Comparison of ENCODE assay signal across 1 cellular context in the genomic region with DNA sequence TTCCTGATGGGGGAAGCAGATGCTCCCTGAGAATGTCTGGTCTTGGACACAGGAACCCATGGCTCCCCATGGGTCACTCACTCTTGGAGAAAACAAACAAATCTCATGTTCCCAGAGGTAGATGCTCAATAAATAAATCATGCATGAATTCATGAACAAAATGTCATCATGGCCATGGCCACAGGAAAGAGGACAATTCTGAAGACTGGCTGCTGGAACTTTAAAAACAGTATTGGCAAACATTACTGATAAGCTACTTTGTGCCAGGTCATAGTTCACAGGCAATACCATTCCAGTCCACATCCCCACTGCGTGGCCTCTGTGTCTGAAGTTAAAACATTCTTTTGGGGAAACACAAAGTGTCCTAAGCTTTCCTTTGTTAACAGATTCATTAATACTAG.
TF ChIP-seq lines count a peak whose summit lies in the region.

No MANE protein-coding gene starts in this region.

TF ChIP-seq in HepG2, 621 proteins besides CTCF, POLR2A, EP300 and RAD21 (continued from another document and continues in another):
- TF ChIP-seq, protein P1, sequence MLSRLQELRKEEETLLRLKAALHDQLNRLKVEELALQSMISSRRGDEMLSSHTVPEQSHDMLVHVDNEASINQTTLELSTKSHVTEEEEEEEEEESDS (CRISPR knock-in tag; IDR thresholded peaks at IDR 0.05; ENCODE audit: borderline replicate concordance): no peak
- TF ChIP-seq ZNF24 (IDR thresholded peaks at IDR 0.05) (no peak), ZNF713 (CRISPR knock-in tag; IDR thresholded peaks at IDR 0.05) (no peak), RFXAP (CRISPR knock-in tag; IDR thresholded peaks at IDR 0.05; ENCODE audit: borderline replicate concordance) (no peak), RBM39 (IDR thresholded peaks at IDR 0.05; ENCODE audit: low read depth, low read length, poor library complexity, severe bottlenecking) (no peak), TFDP2 (CRISPR knock-in tag; IDR thresholded peaks at IDR 0.05) (no peak), KLF12 (CRISPR knock-in tag; IDR thresholded peaks at IDR 0.05; ENCODE audit: borderline replicate concordance) (no peak), NPAS2 (CRISPR knock-in tag; IDR thresholded peaks at IDR 0.05; ENCODE audit: borderline replicate concordance) (no peak), HOXA9 (CRISPR knock-in tag; IDR thresholded peaks at IDR 0.05; ENCODE audit: borderline replicate concordance) (no peak), IRF2 (CRISPR knock-in tag; IDR thresholded peaks at IDR 0.05) (peak; percentile 68; the same call in 1 of the 2 replicates), HOMEZ (CRISPR knock-in tag; IDR thresholded peaks at IDR 0.05; ENCODE audit: low read depth) (no peak), SYNCRIP (IDR thresholded peaks at IDR 0.05; ENCODE audit: insufficient read depth, low read depth, low read length) (no peak), ZNF256 (CRISPR knock-in tag; conservative IDR thresholded peaks at IDR 0.05) (no peak), ZNF441 (CRISPR knock-in tag; IDR thresholded peaks at IDR 0.05; ENCODE audit: borderline replicate concordance) (0 out of 2 replicates have a peak, but pooled peaks have one; percentile 18), NCOR1 (IDR thresholded peaks at IDR 0.05; ENCODE audit: borderline replicate concordance, low read length) (peak; percentile 38; the same call in 1 of the 2 replicates), ZNF296 (CRISPR knock-in tag; conservative IDR thresholded peaks at IDR 0.05) (no peak), ZBTB20 (CRISPR knock-in tag; IDR thresholded peaks at IDR 0.05; ENCODE audit: borderline replicate concordance, low read depth) (peak; percentile 85; the same call in 1 of the 2 replicates), MAF1 (CRISPR knock-in tag; IDR thresholded peaks at IDR 0.05; ENCODE audit: borderline replicate concordance) (no peak), ZNF747 (CRISPR knock-in tag; IDR thresholded peaks at IDR 0.05; ENCODE audit: borderline replicate concordance) (no peak), U2AF2 (IDR thresholded peaks at IDR 0.05; ENCODE audit: low read depth, low read length) (no peak), HMGA1 (CRISPR knock-in tag; conservative IDR thresholded peaks at IDR 0.05) (no peak), CBX5 (CRISPR knock-in tag; IDR thresholded peaks at IDR 0.05; ENCODE audit: borderline replicate concordance) (no peak; the same call in 1 of the 2 replicates), ZNF17 (CRISPR knock-in tag; IDR thresholded peaks at IDR 0.05) (no peak), USF2 (IDR thresholded peaks at IDR 0.05; ENCODE audit: low read depth, low read length) (no peak), USF2 (CRISPR knock-in tag; IDR thresholded peaks at IDR 0.05; ENCODE audit: borderline replicate concordance) (no peak), ARHGAP35 (CRISPR knock-in tag; IDR thresholded peaks at IDR 0.05; ENCODE audit: borderline replicate concordance) (no peak), ZNF20 (CRISPR knock-in tag; IDR thresholded peaks at IDR 0.05) (no peak), ZNF282 (IDR thresholded peaks at IDR 0.05; ENCODE audit: partially characterized antibody) (no peak), ZNF567 (CRISPR knock-in tag; IDR thresholded peaks at IDR 0.05; ENCODE audit: borderline replicate concordance) (no peak), ZNF512B (CRISPR knock-in tag; IDR thresholded peaks at IDR 0.05; ENCODE audit: borderline replicate concordance) (peak; percentile 70; the same call in 1 of the 2 replicates), RARG (CRISPR knock-in tag; IDR thresholded peaks at IDR 0.05; ENCODE audit: low read depth) (no peak), ZNF790 (CRISPR knock-in tag; IDR thresholded peaks at IDR 0.05; ENCODE audit: borderline replicate concordance) (no peak), SRSF9 (IDR thresholded peaks at IDR 0.05; ENCODE audit: borderline replicate concordance, insufficient read depth, low read depth, low read length, poor library complexity, severe bottlenecking) (no peak), ZNF616 (CRISPR knock-in tag; IDR thresholded peaks at IDR 0.05; ENCODE audit: low read depth) (no peak), PAWR (CRISPR knock-in tag; IDR thresholded peaks at IDR 0.05; ENCODE audit: borderline replicate concordance) (no peak), ZNF3 (CRISPR knock-in tag; IDR thresholded peaks at IDR 0.05) (no peak), YEATS2 (CRISPR knock-in tag; IDR thresholded peaks at IDR 0.05; ENCODE audit: borderline replicate concordance) (no peak), MTA1 (CRISPR knock-in tag; IDR thresholded peaks at IDR 0.05; ENCODE audit: borderline replicate concordance) (no peak), ZNF274 (CRISPR knock-in tag; IDR thresholded peaks at IDR 0.05) (no peak), ZNF550 (CRISPR knock-in tag; IDR thresholded peaks at IDR 0.05; ENCODE audit: borderline replicate concordance) (no peak), HNF1B (CRISPR knock-in tag; IDR thresholded peaks at IDR 0.05) (no peak; the same call in 1 of the 2 replicates)
- TF ChIP-seq, protein P2, sequence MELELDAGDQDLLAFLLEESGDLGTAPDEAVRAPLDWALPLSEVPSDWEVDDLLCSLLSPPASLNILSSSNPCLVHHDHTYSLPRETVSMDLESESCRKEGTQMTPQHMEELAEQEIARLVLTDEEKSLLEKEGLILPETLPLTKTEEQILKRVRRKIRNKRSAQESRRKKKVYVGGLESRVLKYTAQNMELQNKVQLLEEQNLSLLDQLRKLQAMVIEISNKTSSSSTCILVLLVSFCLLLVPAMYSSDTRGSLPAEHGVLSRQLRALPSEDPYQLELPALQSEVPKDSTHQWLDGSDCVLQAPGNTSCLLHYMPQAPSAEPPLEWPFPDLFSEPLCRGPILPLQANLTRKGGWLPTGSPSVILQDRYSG (CRISPR knock-in tag; IDR thresholded peaks at IDR 0.05): no peak
- TF ChIP-seq, protein P3, sequence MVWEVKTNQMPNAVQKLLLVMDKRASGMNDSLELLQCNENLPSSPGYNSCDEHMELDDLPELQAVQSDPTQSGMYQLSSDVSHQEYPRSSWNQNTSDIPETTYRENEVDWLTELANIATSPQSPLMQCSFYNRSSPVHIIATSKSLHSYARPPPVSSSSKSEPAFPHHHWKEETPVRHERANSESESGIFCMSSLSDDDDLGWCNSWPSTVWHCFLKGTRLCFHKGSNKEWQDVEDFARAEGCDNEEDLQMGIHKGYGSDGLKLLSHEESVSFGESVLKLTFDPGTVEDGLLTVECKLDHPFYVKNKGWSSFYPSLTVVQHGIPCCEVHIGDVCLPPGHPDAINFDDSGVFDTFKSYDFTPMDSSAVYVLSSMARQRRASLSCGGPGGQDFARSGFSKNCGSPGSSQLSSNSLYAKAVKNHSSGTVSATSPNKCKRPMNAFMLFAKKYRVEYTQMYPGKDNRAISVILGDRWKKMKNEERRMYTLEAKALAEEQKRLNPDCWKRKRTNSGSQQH (CRISPR knock-in tag; IDR thresholded peaks at IDR 0.05; ENCODE audit: low read depth): no peak; the same call in 1 of the 2 replicates
- TF ChIP-seq, protein P4, sequence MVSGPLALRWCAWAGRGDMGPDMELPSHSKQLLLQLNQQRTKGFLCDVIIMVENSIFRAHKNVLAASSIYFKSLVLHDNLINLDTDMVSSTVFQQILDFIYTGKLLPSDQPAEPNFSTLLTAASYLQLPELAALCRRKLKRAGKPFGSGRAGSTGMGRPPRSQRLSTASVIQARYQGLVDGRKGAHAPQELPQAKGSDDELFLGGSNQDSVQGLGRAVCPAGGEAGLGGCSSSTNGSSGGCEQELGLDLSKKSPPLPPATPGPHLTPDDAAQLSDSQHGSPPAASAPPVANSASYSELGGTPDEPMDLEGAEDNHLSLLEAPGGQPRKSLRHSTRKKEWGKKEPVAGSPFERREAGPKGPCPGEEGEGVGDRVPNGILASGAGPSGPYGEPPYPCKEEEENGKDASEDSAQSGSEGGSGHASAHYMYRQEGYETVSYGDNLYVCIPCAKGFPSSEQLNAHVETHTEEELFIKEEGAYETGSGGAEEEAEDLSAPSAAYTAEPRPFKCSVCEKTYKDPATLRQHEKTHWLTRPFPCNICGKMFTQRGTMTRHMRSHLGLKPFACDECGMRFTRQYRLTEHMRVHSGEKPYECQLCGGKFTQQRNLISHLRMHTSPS (CRISPR knock-in tag; IDR thresholded peaks at IDR 0.05; ENCODE audit: low read depth): no peak
- TF ChIP-seq, protein P5, sequence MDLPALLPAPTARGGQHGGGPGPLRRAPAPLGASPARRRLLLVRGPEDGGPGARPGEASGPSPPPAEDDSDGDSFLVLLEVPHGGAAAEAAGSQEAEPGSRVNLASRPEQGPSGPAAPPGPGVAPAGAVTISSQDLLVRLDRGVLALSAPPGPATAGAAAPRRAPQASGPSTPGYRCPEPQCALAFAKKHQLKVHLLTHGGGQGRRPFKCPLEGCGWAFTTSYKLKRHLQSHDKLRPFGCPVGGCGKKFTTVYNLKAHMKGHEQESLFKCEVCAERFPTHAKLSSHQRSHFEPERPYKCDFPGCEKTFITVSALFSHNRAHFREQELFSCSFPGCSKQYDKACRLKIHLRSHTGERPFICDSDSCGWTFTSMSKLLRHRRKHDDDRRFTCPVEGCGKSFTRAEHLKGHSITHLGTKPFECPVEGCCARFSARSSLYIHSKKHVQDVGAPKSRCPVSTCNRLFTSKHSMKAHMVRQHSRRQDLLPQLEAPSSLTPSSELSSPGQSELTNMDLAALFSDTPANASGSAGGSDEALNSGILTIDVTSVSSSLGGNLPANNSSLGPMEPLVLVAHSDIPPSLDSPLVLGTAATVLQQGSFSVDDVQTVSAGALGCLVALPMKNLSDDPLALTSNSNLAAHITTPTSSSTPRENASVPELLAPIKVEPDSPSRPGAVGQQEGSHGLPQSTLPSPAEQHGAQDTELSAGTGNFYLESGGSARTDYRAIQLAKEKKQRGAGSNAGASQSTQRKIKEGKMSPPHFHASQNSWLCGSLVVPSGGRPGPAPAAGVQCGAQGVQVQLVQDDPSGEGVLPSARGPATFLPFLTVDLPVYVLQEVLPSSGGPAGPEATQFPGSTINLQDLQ (CRISPR knock-in tag; IDR thresholded peaks at IDR 0.05): no peak
